In genomic region chr4:156971168-156971601, GRCh38 we compare ENCODE assay signal across 1 cellular context.
TF ChIP-seq lines count a peak whose summit lies in the region.

No MANE protein-coding gene starts in this region.

TF ChIP-seq in HepG2, 621 proteins besides CTCF, POLR2A, EP300 and RAD21 (continued from another document):
- TF ChIP-seq, protein P1, sequence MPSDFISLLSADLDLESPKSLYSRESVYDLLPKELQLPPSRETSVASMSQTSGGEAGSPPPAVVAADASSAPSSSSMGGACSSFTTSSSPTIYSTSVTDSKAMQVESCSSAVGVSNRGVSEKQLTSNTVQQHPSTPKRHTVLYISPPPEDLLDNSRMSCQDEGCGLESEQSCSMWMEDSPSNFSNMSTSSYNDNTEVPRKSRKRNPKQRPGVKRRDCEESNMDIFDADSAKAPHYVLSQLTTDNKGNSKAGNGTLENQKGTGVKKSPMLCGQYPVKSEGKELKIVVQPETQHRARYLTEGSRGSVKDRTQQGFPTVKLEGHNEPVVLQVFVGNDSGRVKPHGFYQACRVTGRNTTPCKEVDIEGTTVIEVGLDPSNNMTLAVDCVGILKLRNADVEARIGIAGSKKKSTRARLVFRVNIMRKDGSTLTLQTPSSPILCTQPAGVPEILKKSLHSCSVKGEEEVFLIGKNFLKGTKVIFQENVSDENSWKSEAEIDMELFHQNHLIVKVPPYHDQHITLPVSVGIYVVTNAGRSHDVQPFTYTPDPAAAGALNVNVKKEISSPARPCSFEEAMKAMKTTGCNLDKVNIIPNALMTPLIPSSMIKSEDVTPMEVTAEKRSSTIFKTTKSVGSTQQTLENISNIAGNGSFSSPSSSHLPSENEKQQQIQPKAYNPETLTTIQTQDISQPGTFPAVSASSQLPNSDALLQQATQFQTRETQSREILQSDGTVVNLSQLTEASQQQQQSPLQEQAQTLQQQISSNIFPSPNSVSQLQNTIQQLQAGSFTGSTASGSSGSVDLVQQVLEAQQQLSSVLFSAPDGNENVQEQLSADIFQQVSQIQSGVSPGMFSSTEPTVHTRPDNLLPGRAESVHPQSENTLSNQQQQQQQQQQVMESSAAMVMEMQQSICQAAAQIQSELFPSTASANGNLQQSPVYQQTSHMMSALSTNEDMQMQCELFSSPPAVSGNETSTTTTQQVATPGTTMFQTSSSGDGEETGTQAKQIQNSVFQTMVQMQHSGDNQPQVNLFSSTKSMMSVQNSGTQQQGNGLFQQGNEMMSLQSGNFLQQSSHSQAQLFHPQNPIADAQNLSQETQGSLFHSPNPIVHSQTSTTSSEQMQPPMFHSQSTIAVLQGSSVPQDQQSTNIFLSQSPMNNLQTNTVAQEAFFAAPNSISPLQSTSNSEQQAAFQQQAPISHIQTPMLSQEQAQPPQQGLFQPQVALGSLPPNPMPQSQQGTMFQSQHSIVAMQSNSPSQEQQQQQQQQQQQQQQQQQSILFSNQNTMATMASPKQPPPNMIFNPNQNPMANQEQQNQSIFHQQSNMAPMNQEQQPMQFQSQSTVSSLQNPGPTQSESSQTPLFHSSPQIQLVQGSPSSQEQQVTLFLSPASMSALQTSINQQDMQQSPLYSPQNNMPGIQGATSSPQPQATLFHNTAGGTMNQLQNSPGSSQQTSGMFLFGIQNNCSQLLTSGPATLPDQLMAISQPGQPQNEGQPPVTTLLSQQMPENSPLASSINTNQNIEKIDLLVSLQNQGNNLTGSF (CRISPR knock-in tag; IDR thresholded peaks at IDR 0.05): no peak
- TF ChIP-seq PAF1 (CRISPR knock-in tag; IDR thresholded peaks at IDR 0.05): no peak
